ENCODE assay signal across 9 cellular contexts in genomic region chr12:104930388-104931326, GRCh38. TPM values are rescaled to one million over a fixed set of nuclear protein-coding genes. Genes with fewer than 3 reads are reported as not detected.
DNase-seq lines count a peak whose midpoint lies in the region; ATAC-seq and TF ChIP-seq lines count a peak whose summit lies in the region.
"Had no signal": no experiment of that assay in that cellular context is flagged by ENCODE, and none has a peak within 500 bp of the region (broad histone marks: within the 10 kb centered on the region; RNA-seq: fewer than 3 reads in every experiment).

No MANE protein-coding gene starts in this region.

- H3K4me1 Mint-ChIP-seq in HFFc6 (ENCODE audit: low read depth) (peaks cover 18% of the 10 kb centered on the region), T-helper 17 cell (peaks cover 6% of the 10 kb centered on the region)

- no peak overlapping the region for H3K27ac ChIP-seq in uterus

- no peak overlapping the region for H3K4me3 Mint-ChIP-seq in HFFc6
- H3K4me3 Mint-ChIP-seq in T-helper 17 cell, result no peak overlapping the region
- H3K4me3 Mint-ChIP-seq: dendritic cell treated with granulocyte-macrophage colony-stimulating factor and Interleukin-4, amounts not matched to agents 40 ng/mL and 50 ng/mL, for 4 days had no signal

- in situ Hi-C loops in G401 (cut with HindIII; ENCODE audit: low sequenced_read_pairs), result no loop called here

- no peaks in the 10 kb centered on the region for H3K36me3 ChIP-seq in uterus

- no peak overlapping the region for H3K4me3 ChIP-seq in uterus

- DNase-seq in HFFc6 (peak; percentile 7), T-helper 17 cell (no peak), NCI-H2107 (lab: John Stamatoyannopoulos, UW) (no peak), G401 (ENCODE audit: low spot score) (no peak), NCI-H1930 (lab: John Stamatoyannopoulos, UW) (no peak), uterus (no peak)
- peak; percentile 7 for DNase-seq in stimulated activated CD4-positive, alpha-beta T cell treated with anti-CD3 and anti-CD28 coated beads, Interleukin-12 subunit alpha, Interleukin-12 subunit beta, amount 100 ng/mL, for 4 hours

- H3K27me3 ChIP-seq in uterus, result no peaks in the 10 kb centered on the region

- H3K27me3 Mint-ChIP-seq in HFFc6 (ENCODE audit: insufficient read depth) (no peaks in the 10 kb centered on the region), T-helper 17 cell (no peaks in the 10 kb centered on the region)
- H3K27me3 Mint-ChIP-seq: dendritic cell treated with granulocyte-macrophage colony-stimulating factor and Interleukin-4, amounts not matched to agents 40 ng/mL and 50 ng/mL, for 4 days had no signal

- no peaks in the 10 kb centered on the region for H3K9me3 Mint-ChIP-seq in HFFc6

- no peaks in the 10 kb centered on the region for H3K4me1 ChIP-seq in uterus

- ATAC-seq in GM18519 (IDR thresholded peaks at IDR 0.05; ENCODE audit: low FRiP score, unreplicated experiment) (peak; percentile 67), T-helper 17 cell (peak; percentile 65)

- no peak for TF ChIP-seq CTCF in HFFc6 (IDR thresholded peaks at IDR 0.05)
- no peak for TF ChIP-seq CTCF in uterus (IDR thresholded peaks at IDR 0.05)

- no peaks in the 10 kb centered on the region for H3K9me3 ChIP-seq in T-helper 17 cell (ENCODE audit: control insufficient read depth, low read length, poor library complexity, severe bottlenecking)
- H3K9me3 ChIP-seq in uterus, result no peaks in the 10 kb centered on the region

- TF ChIP-seq POLR2A in uterus (IDR thresholded peaks at IDR 0.05), result no peak

- H3K27ac Mint-ChIP-seq in HFFc6 (no peak overlapping the region), T-helper 17 cell (peak overlapping the region; percentile 53)
- H3K27ac Mint-ChIP-seq: dendritic cell treated with granulocyte-macrophage colony-stimulating factor and Interleukin-4, amounts not matched to agents 40 ng/mL and 50 ng/mL, for 4 days had no signal

- intact Hi-C loops in uterus (cut with DNase I; ENCODE audit: low total_unique reads), result no loop called here

- H3K36me3 Mint-ChIP-seq in HFFc6 (ENCODE audit: low read depth), result no peaks in the 10 kb centered on the region
- peaks cover 3% of the 10 kb centered on the region for H3K36me3 Mint-ChIP-seq in T-helper 17 cell (ENCODE audit: low read depth)

RNA-seq across cellular contexts. Expression of gene SLC41A2, which starts 27.4 kb away (rescaled TPM):
- 1 to 10 TPM; 6.7 to 9.4 (median 7.6) TPM for total RNA-seq in HFFc6 (2021; fragmentation: NEBNext Ultra II Directional; extraction: Animal tissue kit (Norgen Biotek cat#: 25700))
- total RNA-seq in T-helper 17 cell (1 to 10 TPM; 2.9 TPM), uterus (10 to 100 TPM; 10.3 to 52.6 (median 23.9) TPM)
- total RNA-seq in G401 (2014; rRNA removed; shearing (Covaris generic)), result 2.4 and 2.8 TPM in 2 replicates

RNA-seq across cellular contexts. Expression of gene NOPCHAP1, which starts 55.5 kb away (rescaled TPM):
- 10 to 100 TPM; 13.7 to 16.1 (median 14.0) TPM for total RNA-seq in HFFc6 (2021; fragmentation: NEBNext Ultra II Directional; extraction: Animal tissue kit (Norgen Biotek cat#: 25700))
- total RNA-seq in T-helper 17 cell (1 to 10 TPM; 7.7 to 9.5 TPM), uterus (10 to 100 TPM in 3 of 4 donors, 1 to 10 TPM in 1; 8.6 to 29.4 (median 14.5) TPM)
- 10.9 and 23.3 TPM in 2 replicates for total RNA-seq in G401 (2014; rRNA removed; shearing (Covaris generic))

Comparison
In these comparisons a context has a peak if more than half of its experiments do, and no peak if none do; other contexts are left out.
1. DNase-seq: peak in HFFc6 (single experiment) and stimulated activated CD4-positive, alpha-beta T cell treated with anti-CD3 and anti-CD28 coated beads, Interleukin-12 subunit alpha, Interleukin-12 subunit beta, amount 100 ng/mL, for 4 hours (single experiment); none in T-helper 17 cell (0 of 3), NCI-H2107 (single experiment), G401 (single experiment), NCI-H1930 (0 of 2) and uterus (0 of 2).